In genomic region chr5:43120720-43121564, GRCh38 we compare ENCODE assay signal across 1 cellular context.
TF ChIP-seq lines count a peak whose summit lies in the region.

ZNF131 (plus strand) TSS chr5:43120914; CDS start chr5:43122054, 1,140 bp downstream.

TF ChIP-seq in HepG2, 621 proteins besides CTCF, POLR2A, EP300 and RAD21 (continued from another document and continues in another):
- TF ChIP-seq ZNF503 (CRISPR knock-in tag; IDR thresholded peaks at IDR 0.05), result peak; percentile 78; the same call in 1 of the 2 replicates
- TF ChIP-seq, protein P1, sequence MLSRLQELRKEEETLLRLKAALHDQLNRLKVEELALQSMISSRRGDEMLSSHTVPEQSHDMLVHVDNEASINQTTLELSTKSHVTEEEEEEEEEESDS (CRISPR knock-in tag; IDR thresholded peaks at IDR 0.05; ENCODE audit: borderline replicate concordance), result peak; percentile 75; the same call in 1 of the 2 replicates
- TF ChIP-seq ZZZ3 (CRISPR knock-in tag; IDR thresholded peaks at IDR 0.05; ENCODE audit: borderline replicate concordance), result no peak; the same call in 1 of the 2 replicates
- peak; percentile 88 for TF ChIP-seq ZBTB38 (CRISPR knock-in tag; IDR thresholded peaks at IDR 0.05)
- TF ChIP-seq ZNF790 (CRISPR knock-in tag; IDR thresholded peaks at IDR 0.05; ENCODE audit: borderline replicate concordance), result peak; percentile 95
- TF ChIP-seq, protein P2, sequence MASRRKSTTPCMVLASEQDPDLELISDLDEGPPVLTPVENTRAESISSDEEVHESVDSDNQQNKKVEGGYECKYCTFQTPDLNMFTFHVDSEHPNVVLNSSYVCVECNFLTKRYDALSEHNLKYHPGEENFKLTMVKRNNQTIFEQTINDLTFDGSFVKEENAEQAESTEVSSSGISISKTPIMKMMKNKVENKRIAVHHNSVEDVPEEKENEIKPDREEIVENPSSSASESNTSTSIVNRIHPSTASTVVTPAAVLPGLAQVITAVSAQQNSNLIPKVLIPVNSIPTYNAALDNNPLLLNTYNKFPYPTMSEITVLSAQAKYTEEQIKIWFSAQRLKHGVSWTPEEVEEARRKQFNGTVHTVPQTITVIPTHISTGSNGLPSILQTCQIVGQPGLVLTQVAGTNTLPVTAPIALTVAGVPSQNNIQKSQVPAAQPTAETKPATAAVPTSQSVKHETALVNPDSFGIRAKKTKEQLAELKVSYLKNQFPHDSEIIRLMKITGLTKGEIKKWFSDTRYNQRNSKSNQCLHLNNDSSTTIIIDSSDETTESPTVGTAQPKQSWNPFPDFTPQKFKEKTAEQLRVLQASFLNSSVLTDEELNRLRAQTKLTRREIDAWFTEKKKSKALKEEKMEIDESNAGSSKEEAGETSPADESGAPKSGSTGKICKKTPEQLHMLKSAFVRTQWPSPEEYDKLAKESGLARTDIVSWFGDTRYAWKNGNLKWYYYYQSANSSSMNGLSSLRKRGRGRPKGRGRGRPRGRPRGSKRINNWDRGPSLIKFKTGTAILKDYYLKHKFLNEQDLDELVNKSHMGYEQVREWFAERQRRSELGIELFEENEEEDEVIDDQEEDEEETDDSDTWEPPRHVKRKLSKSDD (CRISPR knock-in tag; IDR thresholded peaks at IDR 0.05; ENCODE audit: low read depth), result peak; percentile 79
- peak; percentile 57; the same call in 1 of the 2 replicates for TF ChIP-seq ZNF770 (CRISPR knock-in tag; IDR thresholded peaks at IDR 0.05)
- TF ChIP-seq, protein P3, sequence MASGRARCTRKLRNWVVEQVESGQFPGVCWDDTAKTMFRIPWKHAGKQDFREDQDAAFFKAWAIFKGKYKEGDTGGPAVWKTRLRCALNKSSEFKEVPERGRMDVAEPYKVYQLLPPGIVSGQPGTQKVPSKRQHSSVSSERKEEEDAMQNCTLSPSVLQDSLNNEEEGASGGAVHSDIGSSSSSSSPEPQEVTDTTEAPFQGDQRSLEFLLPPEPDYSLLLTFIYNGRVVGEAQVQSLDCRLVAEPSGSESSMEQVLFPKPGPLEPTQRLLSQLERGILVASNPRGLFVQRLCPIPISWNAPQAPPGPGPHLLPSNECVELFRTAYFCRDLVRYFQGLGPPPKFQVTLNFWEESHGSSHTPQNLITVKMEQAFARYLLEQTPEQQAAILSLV (CRISPR knock-in tag; IDR thresholded peaks at IDR 0.05; ENCODE audit: borderline replicate concordance), result peak; percentile 93; the same call in 1 of the 2 replicates
- TF ChIP-seq ADNP (CRISPR knock-in tag; IDR thresholded peaks at IDR 0.05), result no peak
- TF ChIP-seq, protein P4, sequence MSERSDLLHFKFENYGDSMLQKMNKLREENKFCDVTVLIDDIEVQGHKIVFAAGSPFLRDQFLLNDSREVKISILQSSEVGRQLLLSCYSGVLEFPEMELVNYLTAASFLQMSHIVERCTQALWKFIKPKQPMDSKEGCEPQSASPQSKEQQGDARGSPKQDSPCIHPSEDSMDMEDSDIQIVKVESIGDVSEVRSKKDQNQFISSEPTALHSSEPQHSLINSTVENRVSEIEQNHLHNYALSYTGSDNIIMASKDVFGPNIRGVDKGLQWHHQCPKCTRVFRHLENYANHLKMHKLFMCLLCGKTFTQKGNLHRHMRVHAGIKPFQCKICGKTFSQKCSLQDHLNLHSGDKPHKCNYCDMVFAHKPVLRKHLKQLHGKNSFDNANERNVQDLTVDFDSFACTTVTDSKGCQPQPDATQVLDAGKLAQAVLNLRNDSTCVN (CRISPR knock-in tag; IDR thresholded peaks at IDR 0.05; ENCODE audit: borderline replicate concordance), result peak; percentile 55
- peak; percentile 30; the same call in 1 of the 2 replicates for TF ChIP-seq RARA (CRISPR knock-in tag; IDR thresholded peaks at IDR 0.05)
- TF ChIP-seq ATF2 (CRISPR knock-in tag; IDR thresholded peaks at IDR 0.05), result peak; percentile 58; the same call in 1 of the 2 replicates
- TF ChIP-seq FOXK1 (CRISPR knock-in tag; IDR thresholded peaks at IDR 0.05; ENCODE audit: borderline replicate concordance, low read depth), result no peak
- TF ChIP-seq ZNF17 (CRISPR knock-in tag; IDR thresholded peaks at IDR 0.05), result no peak
- peak; percentile 51; the same call in 1 of the 2 replicates for TF ChIP-seq MYNN (CRISPR knock-in tag; IDR thresholded peaks at IDR 0.05; ENCODE audit: low read depth)
- TF ChIP-seq, protein P5, sequence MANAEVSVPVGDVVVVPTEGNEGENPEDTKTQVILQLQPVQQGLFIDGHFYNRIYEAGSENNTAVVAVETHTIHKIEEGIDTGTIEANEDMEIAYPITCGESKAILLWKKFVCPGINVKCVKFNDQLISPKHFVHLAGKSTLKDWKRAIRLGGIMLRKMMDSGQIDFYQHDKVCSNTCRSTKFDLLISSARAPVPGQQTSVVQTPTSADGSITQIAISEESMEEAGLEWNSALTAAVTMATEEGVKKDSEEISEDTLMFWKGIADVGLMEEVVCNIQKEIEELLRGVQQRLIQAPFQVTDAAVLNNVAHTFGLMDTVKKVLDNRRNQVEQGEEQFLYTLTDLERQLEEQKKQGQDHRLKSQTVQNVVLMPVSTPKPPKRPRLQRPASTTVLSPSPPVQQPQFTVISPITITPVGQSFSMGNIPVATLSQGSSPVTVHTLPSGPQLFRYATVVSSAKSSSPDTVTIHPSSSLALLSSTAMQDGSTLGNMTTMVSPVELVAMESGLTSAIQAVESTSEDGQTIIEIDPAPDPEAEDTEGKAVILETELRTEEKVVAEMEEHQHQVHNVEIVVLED (CRISPR knock-in tag; IDR thresholded peaks at IDR 0.05; ENCODE audit: borderline replicate concordance), result peak; percentile 97
- TF ChIP-seq, protein P6, sequence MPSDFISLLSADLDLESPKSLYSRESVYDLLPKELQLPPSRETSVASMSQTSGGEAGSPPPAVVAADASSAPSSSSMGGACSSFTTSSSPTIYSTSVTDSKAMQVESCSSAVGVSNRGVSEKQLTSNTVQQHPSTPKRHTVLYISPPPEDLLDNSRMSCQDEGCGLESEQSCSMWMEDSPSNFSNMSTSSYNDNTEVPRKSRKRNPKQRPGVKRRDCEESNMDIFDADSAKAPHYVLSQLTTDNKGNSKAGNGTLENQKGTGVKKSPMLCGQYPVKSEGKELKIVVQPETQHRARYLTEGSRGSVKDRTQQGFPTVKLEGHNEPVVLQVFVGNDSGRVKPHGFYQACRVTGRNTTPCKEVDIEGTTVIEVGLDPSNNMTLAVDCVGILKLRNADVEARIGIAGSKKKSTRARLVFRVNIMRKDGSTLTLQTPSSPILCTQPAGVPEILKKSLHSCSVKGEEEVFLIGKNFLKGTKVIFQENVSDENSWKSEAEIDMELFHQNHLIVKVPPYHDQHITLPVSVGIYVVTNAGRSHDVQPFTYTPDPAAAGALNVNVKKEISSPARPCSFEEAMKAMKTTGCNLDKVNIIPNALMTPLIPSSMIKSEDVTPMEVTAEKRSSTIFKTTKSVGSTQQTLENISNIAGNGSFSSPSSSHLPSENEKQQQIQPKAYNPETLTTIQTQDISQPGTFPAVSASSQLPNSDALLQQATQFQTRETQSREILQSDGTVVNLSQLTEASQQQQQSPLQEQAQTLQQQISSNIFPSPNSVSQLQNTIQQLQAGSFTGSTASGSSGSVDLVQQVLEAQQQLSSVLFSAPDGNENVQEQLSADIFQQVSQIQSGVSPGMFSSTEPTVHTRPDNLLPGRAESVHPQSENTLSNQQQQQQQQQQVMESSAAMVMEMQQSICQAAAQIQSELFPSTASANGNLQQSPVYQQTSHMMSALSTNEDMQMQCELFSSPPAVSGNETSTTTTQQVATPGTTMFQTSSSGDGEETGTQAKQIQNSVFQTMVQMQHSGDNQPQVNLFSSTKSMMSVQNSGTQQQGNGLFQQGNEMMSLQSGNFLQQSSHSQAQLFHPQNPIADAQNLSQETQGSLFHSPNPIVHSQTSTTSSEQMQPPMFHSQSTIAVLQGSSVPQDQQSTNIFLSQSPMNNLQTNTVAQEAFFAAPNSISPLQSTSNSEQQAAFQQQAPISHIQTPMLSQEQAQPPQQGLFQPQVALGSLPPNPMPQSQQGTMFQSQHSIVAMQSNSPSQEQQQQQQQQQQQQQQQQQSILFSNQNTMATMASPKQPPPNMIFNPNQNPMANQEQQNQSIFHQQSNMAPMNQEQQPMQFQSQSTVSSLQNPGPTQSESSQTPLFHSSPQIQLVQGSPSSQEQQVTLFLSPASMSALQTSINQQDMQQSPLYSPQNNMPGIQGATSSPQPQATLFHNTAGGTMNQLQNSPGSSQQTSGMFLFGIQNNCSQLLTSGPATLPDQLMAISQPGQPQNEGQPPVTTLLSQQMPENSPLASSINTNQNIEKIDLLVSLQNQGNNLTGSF (CRISPR knock-in tag; IDR thresholded peaks at IDR 0.05), result peak; percentile 98
- peak; percentile 93 for TF ChIP-seq ZNF749 (CRISPR knock-in tag; IDR thresholded peaks at IDR 0.05; ENCODE audit: borderline replicate concordance)
- TF ChIP-seq GFI1 (CRISPR knock-in tag; IDR thresholded peaks at IDR 0.05; ENCODE audit: borderline replicate concordance), result peak; percentile 27; the same call in 1 of the 2 replicates
- no peak for TF ChIP-seq ZBTB1 (CRISPR knock-in tag; IDR thresholded peaks at IDR 0.05; ENCODE audit: borderline replicate concordance)
- TF ChIP-seq, protein P7, sequence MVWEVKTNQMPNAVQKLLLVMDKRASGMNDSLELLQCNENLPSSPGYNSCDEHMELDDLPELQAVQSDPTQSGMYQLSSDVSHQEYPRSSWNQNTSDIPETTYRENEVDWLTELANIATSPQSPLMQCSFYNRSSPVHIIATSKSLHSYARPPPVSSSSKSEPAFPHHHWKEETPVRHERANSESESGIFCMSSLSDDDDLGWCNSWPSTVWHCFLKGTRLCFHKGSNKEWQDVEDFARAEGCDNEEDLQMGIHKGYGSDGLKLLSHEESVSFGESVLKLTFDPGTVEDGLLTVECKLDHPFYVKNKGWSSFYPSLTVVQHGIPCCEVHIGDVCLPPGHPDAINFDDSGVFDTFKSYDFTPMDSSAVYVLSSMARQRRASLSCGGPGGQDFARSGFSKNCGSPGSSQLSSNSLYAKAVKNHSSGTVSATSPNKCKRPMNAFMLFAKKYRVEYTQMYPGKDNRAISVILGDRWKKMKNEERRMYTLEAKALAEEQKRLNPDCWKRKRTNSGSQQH (CRISPR knock-in tag; IDR thresholded peaks at IDR 0.05; ENCODE audit: low read depth), result peak; percentile 27; the same call in 1 of the 2 replicates
- peak; percentile 16; the same call in 1 of the 2 replicates for TF ChIP-seq ZNF788 (CRISPR knock-in tag; IDR thresholded peaks at IDR 0.05; ENCODE audit: borderline replicate concordance)
- TF ChIP-seq ZNF576 (CRISPR knock-in tag; IDR thresholded peaks at IDR 0.05), result no peak
- TF ChIP-seq PCBP2 (optimal IDR thresholded peaks at IDR 0.05; ENCODE audit: low read depth, low read length, poor library complexity, severe bottlenecking), result no peak
- peak; percentile 90; the same call in 1 of the 2 replicates for TF ChIP-seq PAX8 (CRISPR knock-in tag; IDR thresholded peaks at IDR 0.05; ENCODE audit: borderline replicate concordance)
- peak; percentile 66 for TF ChIP-seq MED1 (CRISPR knock-in tag; IDR thresholded peaks at IDR 0.05)
- TF ChIP-seq, protein P8, sequence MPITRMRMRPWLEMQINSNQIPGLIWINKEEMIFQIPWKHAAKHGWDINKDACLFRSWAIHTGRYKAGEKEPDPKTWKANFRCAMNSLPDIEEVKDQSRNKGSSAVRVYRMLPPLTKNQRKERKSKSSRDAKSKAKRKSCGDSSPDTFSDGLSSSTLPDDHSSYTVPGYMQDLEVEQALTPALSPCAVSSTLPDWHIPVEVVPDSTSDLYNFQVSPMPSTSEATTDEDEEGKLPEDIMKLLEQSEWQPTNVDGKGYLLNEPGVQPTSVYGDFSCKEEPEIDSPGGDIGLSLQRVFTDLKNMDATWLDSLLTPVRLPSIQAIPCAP (CRISPR knock-in tag; IDR thresholded peaks at IDR 0.05; ENCODE audit: low read depth), result peak; percentile 61; the same call in 1 of the 2 replicates
- TF ChIP-seq ASH2L (IDR thresholded peaks at IDR 0.05; ENCODE audit: insufficient read length, low read depth, low read length), result peak; percentile 32
- TF ChIP-seq RXRA (CRISPR knock-in tag; IDR thresholded peaks at IDR 0.05), result 0 out of 2 replicates have a peak, but pooled peaks have one; percentile 11
